16 cellular contexts compared by ENCODE assay signal in genomic region chr2:108324531-108325256, GRCh38. TPM values are rescaled to one million over a fixed set of nuclear protein-coding genes. Genes with fewer than 3 reads are reported as not detected.
DNase-seq lines count a peak whose midpoint lies in the region; FAIRE-seq and TF ChIP-seq lines count a peak whose summit lies in the region.
"Had no signal": no experiment of that assay in that cellular context is flagged by ENCODE, and none has a peak within 500 bp of the region (broad histone marks: within the 10 kb centered on the region; RNA-seq: fewer than 3 reads in every experiment).

No MANE protein-coding gene starts in this region.

- H3K9ac ChIP-seq in keratinocyte (ENCODE audit: control insufficient read depth, extremely low read depth, insufficient read depth, low read length) = no peak overlapping the region

- FAIRE-seq in bronchial epithelial cell (lab: Jason Lieb, UNC) = no peak
- FAIRE-seq in keratinocyte (lab: Jason Lieb, UNC) = peak; percentile 73

- H3K79me2 ChIP-seq in ACC112 (ENCODE audit: control insufficient read depth, insufficient read depth, low read length, unreplicated experiment) (no peaks in the 10 kb centered on the region), keratinocyte (ENCODE audit: control insufficient read depth, insufficient read depth, low read length) (no peaks in the 10 kb centered on the region)

- H3K9me1 ChIP-seq in keratinocyte (ENCODE audit: control insufficient read depth, extremely low read depth, insufficient read depth, low read length) = no peaks in the 10 kb centered on the region

- H2AFZ ChIP-seq in ACC112 (ENCODE audit: low read length, unreplicated experiment) (peak overlapping the region; percentile 72), keratinocyte (ENCODE audit: control insufficient read depth, low read length) (peak overlapping the region; percentile 18)

- TF ChIP-seq POLR2A in uterus (IDR thresholded peaks at IDR 0.05) = no peak

- DNase-seq in HPDE6-E6E7 (ENCODE audit: extremely low spot score) (peak; percentile 32), bronchial epithelial cell (ENCODE audit: low read depth) (peak; percentile 81), keratinocyte (ENCODE audit: low read depth, low spot score) (peak; percentile 11), HT-29 (ENCODE audit: low spot score) (no peak), Kasumi-1 (lab: John Stamatoyannopoulos, UW) (no peak), uterus (no peak), DMS79 treated with DMSO at 0.1 percent for 48 hours (lab: John Stamatoyannopoulos, UW) (no peak)
- DNase-seq: activated CD4-positive, CD25-positive, alpha-beta regulatory T cell treated with anti-CD3 and anti-CD28 coated beads, Interleukin-2, amount 50 U/mL, for 72 hours; amygdala; DMS79; effector CD4-positive, alpha-beta T cell; GOT3; hypothalamus; tibial artery had no signal

- no peaks in the 10 kb centered on the region for H4K20me1 ChIP-seq in keratinocyte (ENCODE audit: control insufficient read depth, extremely low read depth, insufficient read depth, low read length)

- peak overlapping the region; percentile 84 for H3K27ac ChIP-seq in ACC112 (ENCODE audit: low read depth, low read length)
- H3K27ac ChIP-seq in keratinocyte (ENCODE audit: control insufficient read depth, insufficient read depth, low read length) = peak overlapping the region; percentile 51
- H3K27ac ChIP-seq in uterus = no peak overlapping the region
- H3K27ac ChIP-seq: tibial artery had no signal

- intact Hi-C loops in uterus (cut with DNase I; ENCODE audit: low total_unique reads) = no loop called here

- H3K36me3 ChIP-seq in ACC112 (ENCODE audit: insufficient read depth, low read length) = no peaks in the 10 kb centered on the region
- no peaks in the 10 kb centered on the region for H3K36me3 ChIP-seq in bronchial epithelial cell (ENCODE audit: control insufficient read depth, insufficient read depth, low read length)
- no peaks in the 10 kb centered on the region for H3K36me3 ChIP-seq in keratinocyte (ENCODE audit: control insufficient read depth in 2 of 2, extremely low read depth in 1 of 2, insufficient read depth in 2 of 2, low read length in 2 of 2)
- H3K36me3 ChIP-seq in uterus = no peaks in the 10 kb centered on the region
- H3K36me3 ChIP-seq: tibial artery had no signal

- dilution Hi-C loops in keratinocyte (cut with MboI; ENCODE audit: extremely low pct_ligation_motif_present, low sequenced_read_pairs) = no loop called here

- H3K9me3 ChIP-seq in keratinocyte (ENCODE audit: control insufficient read depth, low read depth, low read length) = no peaks in the 10 kb centered on the region
- no peaks in the 10 kb centered on the region for H3K9me3 ChIP-seq in uterus
- H3K9me3 ChIP-seq: tibial artery had no signal

- H3K4me1 ChIP-seq in ACC112 (ENCODE audit: control insufficient read depth, insufficient read depth, low read length, unreplicated experiment) (peaks cover 29% of the 10 kb centered on the region), keratinocyte (ENCODE audit: control insufficient read depth, extremely low read depth, insufficient read depth, low read length) (peaks cover 22% of the 10 kb centered on the region), uterus (no peaks in the 10 kb centered on the region)
- H3K4me1 ChIP-seq: tibial artery had no signal

- H3K4me2 ChIP-seq in keratinocyte (ENCODE audit: control insufficient read depth, extremely low read depth, insufficient read depth, low read depth, low read length) = peak overlapping the region; percentile 38

- TF ChIP-seq CTCF in bronchial epithelial cell (IDR thresholded peaks at IDR 0.05; ENCODE audit: insufficient read depth, low read length, severe bottlenecking) (no peak), keratinocyte (optimal IDR thresholded peaks at IDR 0.05 in 1 of 3, IDR thresholded peaks at IDR 0.05 in 1 of 3, conservative IDR thresholded peaks at IDR 0.05 in 1 of 3; ENCODE audit: extremely low read depth in 1 of 3, insufficient read depth in 2 of 3, low read length in 3 of 3) (no peak), uterus (IDR thresholded peaks at IDR 0.05) (no peak)

- H3K27me3 ChIP-seq in ACC112 (ENCODE audit: insufficient read depth, low read length) (no peaks in the 10 kb centered on the region), bronchial epithelial cell (ENCODE audit: control insufficient read depth, insufficient read depth, low read length) (no peaks in the 10 kb centered on the region), keratinocyte (ENCODE audit: control insufficient read depth, extremely low read depth, insufficient read depth, low read length) (no peaks in the 10 kb centered on the region), uterus (no peaks in the 10 kb centered on the region)
- H3K27me3 ChIP-seq: tibial artery had no signal

- H3K4me3 ChIP-seq in ACC112 (ENCODE audit: low read depth, low read length) (peak overlapping the region; percentile 20; the same call in 1 of the 2 replicates), bronchial epithelial cell (ENCODE audit: low read depth, low read length) (no peak overlapping the region), keratinocyte (ENCODE audit: control insufficient read depth in 2 of 3, extremely low read depth in 1 of 3, insufficient read depth in 2 of 3, low read depth in 1 of 3, low read length in 3 of 3) (no peak overlapping the region), uterus (no peak overlapping the region)
- H3K4me3 ChIP-seq: lung, tibial artery had no signal

RNA-seq across cellular contexts. Expression of gene SULT1C2, which starts 36.0 kb away (rescaled TPM):
- total RNA-seq in bronchial epithelial cell (0.13 TPM in 1 of 2 replicates, not detected in the other), uterus (1 to 10 TPM in 2 of 4 donors, not detected in 2; 2.8 to 3.6 TPM)
- polyA plus RNA-seq in keratinocyte = 0.06 TPM in 1 of 3 replicates, not detected in the others
- polyA plus RNA-seq in keratinocyte (2011; ENCODE audit: low read depth) = not detected
- not detected in 2 replicates for polyA plus RNA-seq in keratinocyte (2011; cell fraction: cytosol; rRNA removed)
- polyA plus RNA-seq in keratinocyte (2011; cell fraction: nucleus; rRNA removed) = 0.05 TPM in 1 of 2 replicates, not detected in the other
- polyA plus RNA-seq in keratinocyte (2012; ENCODE audit: low replicate concordance) = 0.08 TPM in 1 of 2 replicates, not detected in the other
- not detected in 3 replicates for polyA minus RNA-seq in keratinocyte
- polyA minus RNA-seq in keratinocyte (2011; cell fraction: cytosol; rRNA and poly(A)+ RNA removed) = not detected
- polyA minus RNA-seq in keratinocyte (2011; cell fraction: nucleus; rRNA and poly(A)+ RNA removed) = not detected in 2 replicates
- total RNA-seq in HT-29 (2014; rRNA removed; shearing (Covaris generic)) = not detected in 2 replicates

RNA-seq across cellular contexts. Expression of gene SULT1C4, which starts 53.1 kb away (rescaled TPM):
- total RNA-seq in bronchial epithelial cell (not detected in 2 replicates), uterus (10 to 100 TPM; 12.0 to 33.4 (median 13.2) TPM)
- not detected in 3 replicates for polyA plus RNA-seq in keratinocyte
- polyA plus RNA-seq in keratinocyte (2011; ENCODE audit: low read depth) = 0.19 TPM
- polyA plus RNA-seq in keratinocyte (2011; cell fraction: cytosol; rRNA removed) = not detected in 2 replicates
- not detected in 2 replicates for polyA plus RNA-seq in keratinocyte (2011; cell fraction: nucleus; rRNA removed)
- not detected in 2 replicates for polyA plus RNA-seq in keratinocyte (2012; ENCODE audit: low replicate concordance)
- polyA minus RNA-seq in keratinocyte = not detected in 3 replicates
- not detected for polyA minus RNA-seq in keratinocyte (2011; cell fraction: cytosol; rRNA and poly(A)+ RNA removed)
- polyA minus RNA-seq in keratinocyte (2011; cell fraction: nucleus; rRNA and poly(A)+ RNA removed) = not detected in 2 replicates
- total RNA-seq in HT-29 (2014; rRNA removed; shearing (Covaris generic)) = not detected in 2 replicates

Comparison
In these comparisons a context has a peak if more than half of its experiments do, and no peak if none do; other contexts are left out.
1. H3K27ac ChIP-seq: peak in ACC112 (single experiment) and keratinocyte (single experiment); none in uterus (0 of 2).
2. DNase-seq: peak in HPDE6-E6E7 (single experiment), bronchial epithelial cell (single experiment) and keratinocyte (single experiment); none in HT-29 (single experiment), Kasumi-1 (0 of 2), uterus (0 of 2) and DMS79 treated with DMSO at 0.1 percent for 48 hours (single experiment).
3. RNA of gene SULT1C4, which starts 53.1 kb away (total RNA-seq): 12.0 to 33.4 TPM in uterus; not detected in bronchial epithelial cell and not detected in HT-29; every median in the first group is over 10 times any median in the second.